Comparison of ENCODE assay signal across 9 cellular contexts in genomic region chr15:82331576-82332304, GRCh38. TPM values are rescaled to one million over a fixed set of nuclear protein-coding genes. Genes with fewer than 3 reads are reported as not detected.
DNase-seq lines count a peak whose midpoint lies in the region; ATAC-seq, FAIRE-seq and TF ChIP-seq lines count a peak whose summit lies in the region.
"Not testable (repeated sequence)": the region's sequence is repeated elsewhere in the genome, so short reads cannot be mapped to it uniquely, and the experiment has no call there.
"Had no signal": no experiment of that assay in that cellular context is flagged by ENCODE, and none has a peak within 500 bp of the region (broad histone marks: within the 10 kb centered on the region; RNA-seq: fewer than 3 reads in every experiment).

No MANE protein-coding gene starts in this region.

- H3K27me3 Mint-ChIP-seq in CD4-positive, alpha-beta memory T cell; activated B cell treated with CpG ODN at 0.5 μM for 24 hours; activated naive CD4-positive, alpha-beta T cell treated with anti-CD3 and anti-CD28 coated beads for 36 hours (ENCODE audit: low read depth); stimulated activated naive CD8-positive, alpha-beta T cell treated with anti-CD3 and anti-CD28 coated beads, Interleukin-15, amount 100 ng/mL, for 72 hours: not testable (repeated sequence)

- H3K36me3 Mint-ChIP-seq in CD4-positive, alpha-beta memory T cell; activated B cell treated with CpG ODN at 0.5 μM for 24 hours (ENCODE audit: low read depth); activated naive CD4-positive, alpha-beta T cell treated with anti-CD3 and anti-CD28 coated beads for 36 hours (ENCODE audit: low read depth): not testable (repeated sequence)

- POLR2A ChIA-PET in CD4-positive, alpha-beta memory T cell (lab: Charles Lee; ENCODE audit: partially characterized antibody); activated B cell treated with CpG ODN at 0.5 μM for 24 hours (lab: Charles Lee): not testable (repeated sequence)

- CTCF ChIA-PET in CD4-positive, alpha-beta memory T cell (lab: Charles Lee; ENCODE audit: partially characterized antibody); activated B cell treated with CpG ODN at 0.5 μM for 24 hours (lab: Charles Lee); activated naive CD4-positive, alpha-beta T cell treated with anti-CD3 and anti-CD28 coated beads for 36 hours (lab: Charles Lee): not testable (repeated sequence)

- not testable (repeated sequence) for H3K9me3 Mint-ChIP-seq in CD4-positive, alpha-beta memory T cell; activated B cell treated with CpG ODN at 0.5 μM for 24 hours; activated naive CD4-positive, alpha-beta T cell treated with anti-CD3 and anti-CD28 coated beads for 36 hours; stimulated activated naive CD8-positive, alpha-beta T cell treated with anti-CD3 and anti-CD28 coated beads, Interleukin-15, amount 100 ng/mL, for 72 hours

- not testable (repeated sequence) for TF ChIP-seq CTCF in activated B cell treated with CpG ODN at 0.5 μM for 24 hours (IDR thresholded peaks at IDR 0.05); kidney (IDR thresholded peaks at IDR 0.05; ENCODE audit: borderline replicate concordance, extremely low read depth, insufficient read depth)

- H3K9ac ChIP-seq in kidney (ENCODE audit: low read length in 2 of 2), result not testable (repeated sequence)

- intact Hi-C loops in CD4-positive, alpha-beta memory T cell (cut with micrococcal nuclease), result loop anchor here (10.0 kb wide), 1 partner anchor 47 kb away; no protein-coding TSS in a partner anchor
- intact Hi-C loops in activated B cell treated with CpG ODN at 0.5 μM for 24 hours (cut with micrococcal nuclease); activated naive CD4-positive, alpha-beta T cell treated with anti-CD3 and anti-CD28 coated beads for 36 hours (cut with micrococcal nuclease); kidney (cut with DNase I): not testable (repeated sequence)

- not testable (repeated sequence) for FAIRE-seq in kidney (lab: Jason Lieb, UNC)

- not testable (repeated sequence) for H3K4me1 ChIP-seq in CD4-positive, alpha-beta memory T cell (ENCODE audit: insufficient read depth, low read length); kidney (ENCODE audit: control insufficient read depth in 1 of 2, insufficient read depth in 1 of 2, low read depth in 1 of 2, low read length in 2 of 2)

- not testable (repeated sequence) for H3K9me3 ChIP-seq in CD4-positive, alpha-beta memory T cell (ENCODE audit: control insufficient read depth in 1 of 2, low read length in 2 of 2); kidney (ENCODE audit: control insufficient read depth in 1 of 2, low read length in 2 of 2)

- not testable (repeated sequence) for H3K4me3 ChIP-seq in CD4-positive, alpha-beta memory T cell (ENCODE audit: low read length in 2 of 2); kidney (ENCODE audit: low read length in 2 of 2)

- H3K36me3 ChIP-seq in CD4-positive, alpha-beta memory T cell (ENCODE audit: insufficient read depth, low read length); kidney (ENCODE audit: control insufficient read depth in 1 of 2, insufficient read depth in 2 of 2, low read length in 2 of 2): not testable (repeated sequence)

- not testable (repeated sequence) for H3K27ac ChIP-seq in CD4-positive, alpha-beta memory T cell (ENCODE audit: low read depth, low read length); kidney (ENCODE audit: low read depth in 2 of 2, low read length in 2 of 2)

- DNase-seq in CD4-positive, alpha-beta memory T cell, result peak in 4 of 5 donors; percentile 18 to 36 (median 31)
- DNase-seq in activated B cell treated with CpG ODN at 0.5 μM for 24 hours; stimulated activated naive CD8-positive, alpha-beta T cell treated with anti-CD3 and anti-CD28 coated beads, Interleukin-15, amount 100 ng/mL, for 72 hours: not testable (repeated sequence)
- peak; percentile 30 for DNase-seq in activated naive CD4-positive, alpha-beta T cell treated with anti-CD3 and anti-CD28 coated beads for 36 hours
- DNase-seq in kidney, result peak; percentile 5

- H3K27ac Mint-ChIP-seq in CD4-positive, alpha-beta memory T cell, result peak overlapping the region in 1 of 7 donors; percentile 12
- not testable (repeated sequence) for H3K27ac Mint-ChIP-seq in activated B cell treated with CpG ODN at 0.5 μM for 24 hours; activated naive CD4-positive, alpha-beta T cell treated with anti-CD3 and anti-CD28 coated beads for 36 hours; stimulated activated naive CD8-positive, alpha-beta T cell treated with anti-CD3 and anti-CD28 coated beads, Interleukin-15, amount 100 ng/mL, for 72 hours

- H3K4me1 Mint-ChIP-seq in CD4-positive, alpha-beta memory T cell, result peaks cover 0 to 13% (median 4%) of the 10 kb centered on the region in 4 donors
- not testable (repeated sequence) for H3K4me1 Mint-ChIP-seq in activated B cell treated with CpG ODN at 0.5 μM for 24 hours; activated naive CD4-positive, alpha-beta T cell treated with anti-CD3 and anti-CD28 coated beads for 36 hours (ENCODE audit: low read depth); stimulated activated naive CD8-positive, alpha-beta T cell treated with anti-CD3 and anti-CD28 coated beads, Interleukin-15, amount 100 ng/mL, for 72 hours

- not testable (repeated sequence) for H3K27me3 ChIP-seq in CD4-positive, alpha-beta memory T cell (ENCODE audit: insufficient read depth, low read length)

- H3K4me3 Mint-ChIP-seq in CD4-positive, alpha-beta memory T cell; activated B cell treated with CpG ODN at 0.5 μM for 24 hours; activated naive CD4-positive, alpha-beta T cell treated with anti-CD3 and anti-CD28 coated beads for 36 hours; stimulated activated naive CD8-positive, alpha-beta T cell treated with anti-CD3 and anti-CD28 coated beads, Interleukin-15, amount 100 ng/mL, for 72 hours: not testable (repeated sequence)

- ATAC-seq in GM19438 (IDR thresholded peaks at IDR 0.05; ENCODE audit: low read depth, unreplicated experiment) (peak; percentile 73), GM21737 (IDR thresholded peaks at IDR 0.05; ENCODE audit: unreplicated experiment) (peak; percentile 73), HG03135 (IDR thresholded peaks at IDR 0.05; ENCODE audit: unreplicated experiment) (peak; percentile 70), activated B cell treated with CpG ODN at 0.5 μM for 24 hours (ENCODE audit: low read depth) (peak; percentile 64)
- ATAC-seq in stimulated activated naive CD8-positive, alpha-beta T cell treated with anti-CD3 and anti-CD28 coated beads, Interleukin-15, amount 100 ng/mL, for 72 hours, result peak; percentile 74

RNA-seq across cellular contexts. Expression of gene GOLGA6L10, which starts 17.5 kb away (rescaled TPM):
- 1 to 10 TPM; 2.4 to 3.0 TPM for total RNA-seq in CD4-positive, alpha-beta memory T cell
- polyA plus RNA-seq in CD4-positive, alpha-beta memory T cell, result under 1 TPM in 1 of 2 donors, not detected in 1; 0.98 TPM
- total RNA-seq in activated B cell treated with CpG ODN at 0.5 μM for 24 hours (1.2 and 1.4 TPM in 2 replicates), kidney (2.5 TPM)
- 1 to 10 TPM in 1 of 2 experiments, under 1 TPM in 1; 0.96 to 1.4 TPM for total RNA-seq in activated naive CD4-positive, alpha-beta T cell treated with anti-CD3 and anti-CD28 coated beads for 36 hours
- 0.45 TPM for polyA plus RNA-seq in kidney (ENCODE audit: insufficient read depth, low read depth, low replicate concordance)
- total RNA-seq: HT-29 had no signal
